ENCODE assay signal across 31 cellular contexts in the genomic region with DNA sequence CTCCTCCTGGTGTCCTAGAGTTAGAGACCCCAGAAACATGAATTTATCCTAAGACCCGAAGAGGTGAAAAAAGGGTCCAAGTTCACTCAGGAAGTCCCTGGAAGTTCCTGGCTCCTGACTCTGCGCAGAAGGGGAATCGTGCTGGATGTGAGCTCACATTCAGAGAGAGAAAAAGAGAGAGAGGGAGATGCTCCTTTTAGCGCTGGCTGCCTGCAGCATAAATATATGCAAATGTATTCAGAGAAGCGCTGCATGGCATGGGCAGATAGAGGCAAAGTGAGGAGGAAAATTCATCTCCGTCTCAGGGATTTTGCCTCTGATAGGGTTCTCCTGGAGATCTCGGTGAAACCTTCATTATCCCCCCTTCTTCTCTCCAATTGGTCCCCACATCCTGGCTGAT.
"Had no signal": no experiment of that assay in that cellular context is flagged by ENCODE, and none has a peak within 500 bp of the region (broad histone marks: within the 10 kb centered on the region; RNA-seq: fewer than 3 reads in every experiment).

No MANE protein-coding gene starts in this region.

- H3K4me1 ChIP-seq: adrenal gland, breast epithelium had no signal

- FAIRE-seq: TTC549 had no signal

- H3K4me3 ChIP-seq: adrenal gland, breast epithelium had no signal

- H3K27me3 ChIP-seq: adrenal gland, brain microvascular endothelial cell, breast epithelium had no signal

- DNase-seq: activated B cell treated with CpG ODN at 0.5 μM for 24 hours; activated CD4-positive, alpha-beta memory T cell treated with anti-CD3 and anti-CD28 coated beads for 36 hours; activated CD4-positive, alpha-beta T cell treated with anti-CD3 and anti-CD28 coated beads for 4 hours; activated CD4-positive, alpha-beta T cell treated with anti-CD3 and anti-CD28 coated beads, Interleukin-2, amount 10 ng/mL, durations not matched to agents 24 days and 14 days; activated CD4-positive, alpha-beta T cell treated with anti-CD3 and anti-CD28 coated beads, Interleukin-2, amount 50 U/mL, for 1 hour; activated CD4-positive, alpha-beta T cell treated with anti-CD3 and anti-CD28 coated beads, Interleukin-2, amount 50 U/mL, for 4 hours; activated CD4-positive, CD25-positive, alpha-beta regulatory T cell treated with anti-CD3 and anti-CD28 coated beads, Interleukin-2, amount 50 U/mL, for 72 hours; activated CD8-positive, alpha-beta memory T cell treated with anti-CD3 and anti-CD28 coated beads, Interleukin-2, amount 50 U/mL, for 48 hours; activated CD8-positive, alpha-beta T cell treated with anti-CD3 and anti-CD28 coated beads for 36 hours; activated effector memory CD4-positive, alpha-beta T cell treated with anti-CD3 and anti-CD28 coated beads, Interleukin-2, amount 50 U/mL, for 16 hours; activated gamma-delta T cell treated with Interleukin-2 at 50 U/mL for 16 hours; activated naive CD4-positive, alpha-beta T cell; activated naive CD4-positive, alpha-beta T cell treated with anti-CD3 and anti-CD28 coated beads for 36 hours; activated naive CD4-positive, alpha-beta T cell treated with anti-CD3 and anti-CD28 coated beads, Interleukin-2, amount 50 U/mL, for 16 hours; activated naive CD8-positive, alpha-beta T cell treated with anti-CD3 and anti-CD28 coated beads for 36 hours; activated T-cell treated with anti-CD3 and anti-CD28 coated beads, Interleukin-2, amount 50 U/mL, for 24 hours; activated T-cell treated with anti-CD3 and anti-CD28 coated beads, Interleukin-2, amount 50 U/mL, for 48 hours; adrenal gland; amniotic stem cell; aorta; brain microvascular endothelial cell; central memory CD4-positive, alpha-beta T cell; T-helper 1 cell; T-helper 9 cell had no signal

- H3K4me3 Mint-ChIP-seq: activated B cell treated with CpG ODN at 0.5 μM for 24 hours; activated CD4-positive, alpha-beta memory T cell treated with anti-CD3 and anti-CD28 coated beads for 36 hours; activated CD4-positive, alpha-beta T cell treated with anti-CD3 and anti-CD28 coated beads, Interleukin-2, amount 10 ng/mL, durations not matched to agents 24 days and 14 days; activated CD8-positive, alpha-beta T cell treated with anti-CD3 and anti-CD28 coated beads for 36 hours; activated naive CD4-positive, alpha-beta T cell treated with anti-CD3 and anti-CD28 coated beads for 36 hours; activated naive CD8-positive, alpha-beta T cell treated with anti-CD3 and anti-CD28 coated beads for 36 hours; activated T-cell treated with anti-CD3 and anti-CD28 coated beads, Interleukin-2, amount 50 U/mL, for 24 hours; activated T-helper 17 cell treated with anti-CD3 and anti-CD28 coated beads, Interleukin-2, amount 50 U/mL, for 72 hours; T-helper 1 cell treated with Interleukin-12 subunit alpha and Interleukin-12 subunit beta and Interleukin-4 antibody, amounts not matched to agents 30 μg/mL and 1 μg/mL, for 36 hours; T-helper 2 cell treated with Interferon-gamma antibody and Interleukin-4, amounts not matched to agents 5 μg/mL and 100 μg/mL, for 36 hours had no signal

- ATAC-seq: activated CD8-positive, alpha-beta T cell treated with anti-CD3 and anti-CD28 coated beads for 36 hours; activated naive CD4-positive, alpha-beta T cell treated with anti-CD3 and anti-CD28 coated beads, Interleukin-2, amount 50 U/mL, for 72 hours; activated T-helper 17 cell treated with anti-CD3 and anti-CD28 coated beads, Interleukin-2, amount 50 U/mL, for 72 hours had no signal

- H3K36me3 ChIP-seq: adrenal gland, brain microvascular endothelial cell, breast epithelium had no signal

- H3K27ac ChIP-seq: adrenal gland, brain microvascular endothelial cell, breast epithelium, VCaP had no signal

- H3K4me1 Mint-ChIP-seq: activated B cell treated with CpG ODN at 0.5 μM for 24 hours; activated CD4-positive, alpha-beta T cell treated with anti-CD3 and anti-CD28 coated beads, Interleukin-2, amount 10 ng/mL, durations not matched to agents 24 days and 14 days; activated naive CD8-positive, alpha-beta T cell treated with anti-CD3 and anti-CD28 coated beads for 36 hours; activated T-helper 17 cell treated with anti-CD3 and anti-CD28 coated beads, Interleukin-2, amount 50 U/mL, for 72 hours had no signal

- H3K9me3 ChIP-seq: adrenal gland, breast epithelium had no signal

- H3K9me3 Mint-ChIP-seq: activated CD4-positive, alpha-beta T cell treated with anti-CD3 and anti-CD28 coated beads, Interleukin-2, amount 10 ng/mL, durations not matched to agents 24 days and 14 days; activated naive CD4-positive, alpha-beta T cell treated with anti-CD3 and anti-CD28 coated beads for 36 hours; activated naive CD8-positive, alpha-beta T cell treated with anti-CD3 and anti-CD28 coated beads for 36 hours; T-helper 1 cell treated with Interleukin-12 subunit alpha and Interleukin-12 subunit beta and Interleukin-4 antibody, amounts not matched to agents 30 μg/mL and 1 μg/mL, for 36 hours; T-helper 2 cell treated with Interferon-gamma antibody and Interleukin-4, amounts not matched to agents 5 μg/mL and 100 μg/mL, for 36 hours had no signal

- H3K27me3 Mint-ChIP-seq: activated B cell treated with CpG ODN at 0.5 μM for 24 hours; activated CD4-positive, alpha-beta T cell treated with anti-CD3 and anti-CD28 coated beads, Interleukin-2, amount 10 ng/mL, durations not matched to agents 24 days and 14 days had no signal

- H3K36me3 Mint-ChIP-seq: activated CD4-positive, alpha-beta memory T cell treated with anti-CD3 and anti-CD28 coated beads for 36 hours; activated naive CD8-positive, alpha-beta T cell treated with anti-CD3 and anti-CD28 coated beads for 36 hours had no signal

- H3K27ac Mint-ChIP-seq: activated B cell treated with CpG ODN at 0.5 μM for 24 hours; activated CD4-positive, alpha-beta memory T cell treated with anti-CD3 and anti-CD28 coated beads for 36 hours; activated CD4-positive, alpha-beta T cell treated with anti-CD3 and anti-CD28 coated beads, Interleukin-2, amount 10 ng/mL, durations not matched to agents 24 days and 14 days; activated CD8-positive, alpha-beta T cell treated with anti-CD3 and anti-CD28 coated beads for 36 hours; activated naive CD4-positive, alpha-beta T cell treated with anti-CD3 and anti-CD28 coated beads for 36 hours; activated naive CD4-positive, alpha-beta T cell treated with anti-CD3 and anti-CD28 coated beads, Interleukin-2, amount 50 U/mL, for 72 hours; activated naive CD8-positive, alpha-beta T cell treated with anti-CD3 and anti-CD28 coated beads for 36 hours; activated T-cell treated with anti-CD3 and anti-CD28 coated beads, Interleukin-2, amount 50 U/mL, for 24 hours; activated T-helper 17 cell treated with anti-CD3 and anti-CD28 coated beads, Interleukin-2, amount 50 U/mL, for 72 hours; T-helper 1 cell treated with Interleukin-12 subunit alpha and Interleukin-12 subunit beta and Interleukin-4 antibody, amounts not matched to agents 30 μg/mL and 1 μg/mL, for 36 hours; T-helper 2 cell treated with Interferon-gamma antibody and Interleukin-4, amounts not matched to agents 5 μg/mL and 100 μg/mL, for 36 hours had no signal
